ENCODE assay signal across 25 cellular contexts in the genomic region with DNA sequence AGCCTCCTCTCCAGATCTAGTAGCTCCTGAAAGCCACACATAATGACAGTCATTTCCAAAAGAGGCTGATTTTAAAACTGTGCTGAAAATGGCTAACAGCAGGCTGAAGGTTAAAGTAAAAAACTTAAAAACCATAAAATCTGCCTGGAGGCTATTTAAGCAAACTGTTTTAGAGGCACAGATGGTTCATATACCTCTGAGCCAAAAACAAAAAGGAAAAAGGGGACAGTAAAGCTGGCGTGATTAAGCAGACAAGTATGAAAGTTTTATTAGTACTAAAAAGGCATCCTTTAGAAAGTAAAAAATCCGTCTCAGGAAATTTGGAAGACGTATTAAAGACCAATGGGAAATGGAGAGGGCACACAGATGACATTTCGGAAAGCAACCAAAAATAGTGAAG. TPM values are rescaled to one million over a fixed set of nuclear protein-coding genes. Genes with fewer than 3 reads are reported as not detected.
"Had no signal": no experiment of that assay in that cellular context is flagged by ENCODE, and none has a peak within 500 bp of the region (broad histone marks: within the 10 kb centered on the region; RNA-seq: fewer than 3 reads in every experiment).

No MANE protein-coding gene starts in this region.

- H3K36me3 ChIP-seq: neural progenitor cell, stomach, suprapubic skin had no signal

- H3K27me3 ChIP-seq: neural progenitor cell, sigmoid colon, stomach, suprapubic skin had no signal

- H2AFZ ChIP-seq: neural progenitor cell had no signal

- H3K4me2 ChIP-seq: neural progenitor cell, smooth muscle cell had no signal

- H3K4me1 ChIP-seq: foreskin keratinocyte, suprapubic skin had no signal

- H3K9me3 ChIP-seq: mucosa of descending colon, sigmoid colon, stomach, suprapubic skin had no signal

- ATAC-seq: activated T-cell treated with anti-CD3 and anti-CD28 coated beads, Interleukin-2, amount 50 U/mL, for 4 hours; foreskin keratinocyte; mucosa of descending colon; stimulated activated memory B cell treated with anti-CD40 and anti-IgM and Interleukin-4, amounts not matched to agents 10 μg/mL and 1 μg/mL and 100 μg/mL, for 72 hours had no signal

- H3K27ac ChIP-seq: epithelial cell of prostate, foreskin keratinocyte, neural progenitor cell, stomach, suprapubic skin had no signal

- H3K4me3 ChIP-seq: mucosa of descending colon, neural progenitor cell, sigmoid colon, smooth muscle cell, stomach, suprapubic skin had no signal

- DNase-seq: activated B cell treated with CpG ODN at 0.5 μM for 24 hours; activated CD4-positive, alpha-beta T cell treated with anti-CD3 and anti-CD28 coated beads for 4 hours; activated CD4-positive, alpha-beta T cell treated with anti-CD3 and anti-CD28 coated beads, Interleukin-2, amount 50 U/mL, for 48 hours; activated CD8-positive, alpha-beta memory T cell treated with anti-CD3 and anti-CD28 coated beads, Interleukin-2, amount 50 U/mL, for 48 hours; activated naive CD4-positive, alpha-beta T cell treated with Interleukin-2 at 50 U/mL for 16 hours; activated naive CD8-positive, alpha-beta T cell treated with anti-CD3 and anti-CD28 coated beads for 36 hours; activated T-cell treated with anti-CD3 and anti-CD28 coated beads, Interleukin-2, amount 50 U/mL, for 4 hours; amniotic stem cell; cortex of kidney; endodermal cell; foreskin keratinocyte; hippocampal formation; mesenchymal stem cell; mucosa of descending colon; retina; sigmoid colon; stimulated activated CD4-positive, alpha-beta T cell treated with anti-CD3 and anti-CD28 coated beads, Interleukin-15, amount 100 ng/mL, for 24 hours; stomach; T1000; trophoblast cell had no signal

- H3K9ac ChIP-seq: neural progenitor cell had no signal

RNA-seq across cellular contexts. Expression of gene SOBP, which starts 55.8 kb away (rescaled TPM):
- total RNA-seq: foreskin keratinocyte had no signal
- polyA plus RNA-seq: foreskin keratinocyte had no signal
